2 cellular contexts compared by ENCODE assay signal in genomic region chr10:18773180-18773579, GRCh38.
A peak's percentile ranks its signal among the peaks of the same experiment; 100 is the strongest.
TF ChIP-seq lines count a peak whose summit lies in the region.

No MANE protein-coding gene starts in this region.

TF ChIP-seq in H1, 55 proteins besides CTCF, POLR2A, EP300 and RAD21:
- TF ChIP-seq SRF (IDR thresholded peaks at IDR 0.05; ENCODE audit: low read depth, low read length) = no peak
- no peak for TF ChIP-seq ATF3 (IDR thresholded peaks at IDR 0.05; ENCODE audit: insufficient read depth, low read depth, low read length)
- TF ChIP-seq CREB1 (IDR thresholded peaks at IDR 0.05) = no peak
- no peak for TF ChIP-seq PHF8 (conservative IDR thresholded peaks at IDR 0.05; ENCODE audit: low read depth, low read length)
- no peak for TF ChIP-seq YY1 (IDR thresholded peaks at IDR 0.05; ENCODE audit: low read depth, low read length)
- no peak for TF ChIP-seq EZH2 (IDR thresholded peaks at IDR 0.05; ENCODE audit: low read depth, low read length, severe bottlenecking)
- TF ChIP-seq CHD1 (IDR thresholded peaks at IDR 0.05; ENCODE audit: low read depth, low read length) = no peak
- TF ChIP-seq CTBP2 (IDR thresholded peaks at IDR 0.05; ENCODE audit: borderline replicate concordance, insufficient read depth, insufficient read length, low read length) = no peak
- TF ChIP-seq GABPA (IDR thresholded peaks at IDR 0.05; ENCODE audit: borderline replicate concordance, insufficient read depth, low read length) = no peak
- no peak for TF ChIP-seq SP4 (IDR thresholded peaks at IDR 0.05; ENCODE audit: low read length)
- TF ChIP-seq SIRT6 (IDR thresholded peaks at IDR 0.05; ENCODE audit: low read length) = no peak
- TF ChIP-seq CHD7 (IDR thresholded peaks at IDR 0.05; ENCODE audit: insufficient replicate concordance, low read length) = no peak
- no peak for TF ChIP-seq SP1 (IDR thresholded peaks at IDR 0.05; ENCODE audit: low read depth, low read length)
- no peak for TF ChIP-seq SAP30 (IDR thresholded peaks at IDR 0.05; ENCODE audit: insufficient read depth, insufficient replicate concordance, low read length)
- no peak for TF ChIP-seq CHD2 (IDR thresholded peaks at IDR 0.05; ENCODE audit: low read length)

TF ChIP-seq in neural cell, 6 proteins besides CTCF, POLR2A, EP300 and RAD21:
- TF ChIP-seq POLR2AphosphoS5 (IDR thresholded peaks at IDR 0.05) (peak; percentile 75), REST (IDR thresholded peaks at IDR 0.05; ENCODE audit: borderline replicate concordance) (peak; percentile 98), SMC3 (conservative IDR thresholded peaks at IDR 0.05; ENCODE audit: poor library complexity) (no peak), TAF1 (IDR thresholded peaks at IDR 0.05; ENCODE audit: low read depth) (no peak)
